In genomic region chr4:6781561-6781960, GRCh38 we compare ENCODE assay signal across 8 cellular contexts. TPM values are rescaled to one million over a fixed set of nuclear protein-coding genes. Genes with fewer than 3 reads are reported as not detected.
DNase-seq lines count a peak whose midpoint lies in the region; ATAC-seq lines count a peak whose summit lies in the region.

No MANE protein-coding gene starts in this region.

- peaks cover 10% of the 10 kb centered on the region for H3K36me3 Mint-ChIP-seq in activated CD4-positive, alpha-beta memory T cell treated with anti-CD3 and anti-CD28 coated beads, Interleukin-2, amount 10 ng/mL, durations not matched to agents 7 days and 5 days (ENCODE audit: low read depth)
- H3K36me3 Mint-ChIP-seq in stimulated activated memory B cell treated with anti-CD40 and anti-IgM and Interleukin-4, amounts not matched to agents 10 μg/mL and 1 μg/mL and 100 μg/mL, for 72 hours, result no peaks in the 10 kb centered on the region

- peaks cover 64% of the 10 kb centered on the region for H3K4me1 Mint-ChIP-seq in activated CD4-positive, alpha-beta memory T cell treated with anti-CD3 and anti-CD28 coated beads, Interleukin-2, amount 10 ng/mL, durations not matched to agents 7 days and 5 days
- peaks cover 34% of the 10 kb centered on the region for H3K4me1 Mint-ChIP-seq in stimulated activated memory B cell treated with anti-CD40 and anti-IgM and Interleukin-4, amounts not matched to agents 10 μg/mL and 1 μg/mL and 100 μg/mL, for 72 hours

- H3K4me3 Mint-ChIP-seq in activated CD4-positive, alpha-beta memory T cell treated with anti-CD3 and anti-CD28 coated beads, Interleukin-2, amount 10 ng/mL, durations not matched to agents 7 days and 5 days, result peak overlapping the region; percentile 67
- H3K4me3 Mint-ChIP-seq in stimulated activated memory B cell treated with anti-CD40 and anti-IgM and Interleukin-4, amounts not matched to agents 10 μg/mL and 1 μg/mL and 100 μg/mL, for 72 hours, result peak overlapping the region; percentile 72

- peaks cover 16% of the 10 kb centered on the region; the same call in 1 of the 2 replicates for H3K4me1 ChIP-seq in iPS-20b (ENCODE audit: insufficient read depth, low read length)

- no peak for ATAC-seq in stimulated activated memory B cell treated with anti-CD40 and anti-IgM and Interleukin-4, amounts not matched to agents 10 μg/mL and 1 μg/mL and 100 μg/mL, for 72 hours
- ATAC-seq in HG02970 (IDR thresholded peaks at IDR 0.05; ENCODE audit: low FRiP score, unreplicated experiment), result no peak

- H3K27me3 ChIP-seq in iPS-20b (ENCODE audit: insufficient read depth, low read length), result peaks cover 15% of the 10 kb centered on the region

- H3K27ac ChIP-seq in iPS-20b (ENCODE audit: low read length), result no peak overlapping the region

- H3K4me3 ChIP-seq in iPS-20b (ENCODE audit: low read length), result peak overlapping the region; percentile 65; the same call in 1 of the 2 replicates

- CTCF ChIA-PET in activated CD4-positive, alpha-beta memory T cell treated with anti-CD3 and anti-CD28 coated beads, Interleukin-2, amount 10 ng/mL, durations not matched to agents 7 days and 5 days (lab: Charles Lee), result interaction anchor here (0.9 to 3.0 kb wide), 5 partner anchors 13 to 261 kb away, joined by 3 to 9 read pairs (median 3); a partner anchor contains a TSS

- POLR2A ChIA-PET in activated CD4-positive, alpha-beta memory T cell treated with anti-CD3 and anti-CD28 coated beads, Interleukin-2, amount 10 ng/mL, durations not matched to agents 7 days and 5 days (lab: Charles Lee), result interaction anchor here (0.9 to 3.8 kb wide), 7 partner anchors 14 to 141 kb away, joined by 3 to 16 read pairs (median 4); partner anchors contain the start of gene BLOC1S4

- H3K9ac ChIP-seq in iPS-20b (ENCODE audit: low read depth, low read length), result peak overlapping the region; percentile 71; the same call in 1 of the 2 replicates

- H3K36me3 ChIP-seq in iPS-20b (ENCODE audit: insufficient read depth, low read depth, low read length), result no peaks in the 10 kb centered on the region

- peak overlapping the region; percentile 28 for H3K27ac Mint-ChIP-seq in activated CD4-positive, alpha-beta memory T cell treated with anti-CD3 and anti-CD28 coated beads, Interleukin-2, amount 10 ng/mL, durations not matched to agents 7 days and 5 days
- H3K27ac Mint-ChIP-seq in stimulated activated memory B cell treated with anti-CD40 and anti-IgM and Interleukin-4, amounts not matched to agents 10 μg/mL and 1 μg/mL and 100 μg/mL, for 72 hours, result peak overlapping the region; percentile 42

- no peaks in the 10 kb centered on the region for H3K9me3 Mint-ChIP-seq in activated CD4-positive, alpha-beta memory T cell treated with anti-CD3 and anti-CD28 coated beads, Interleukin-2, amount 10 ng/mL, durations not matched to agents 7 days and 5 days
- H3K9me3 Mint-ChIP-seq in stimulated activated memory B cell treated with anti-CD40 and anti-IgM and Interleukin-4, amounts not matched to agents 10 μg/mL and 1 μg/mL and 100 μg/mL, for 72 hours, result no peaks in the 10 kb centered on the region

- H3K27me3 Mint-ChIP-seq in activated CD4-positive, alpha-beta memory T cell treated with anti-CD3 and anti-CD28 coated beads, Interleukin-2, amount 10 ng/mL, durations not matched to agents 7 days and 5 days, result peaks cover 3% of the 10 kb centered on the region
- H3K27me3 Mint-ChIP-seq in stimulated activated memory B cell treated with anti-CD40 and anti-IgM and Interleukin-4, amounts not matched to agents 10 μg/mL and 1 μg/mL and 100 μg/mL, for 72 hours, result no peaks in the 10 kb centered on the region

- DNase-seq in NCI-H345 (lab: John Stamatoyannopoulos, UW), result peak; percentile 1
- no peak for DNase-seq in NCI-H345 treated with DMSO at 0.1 percent for 48 hours (lab: John Stamatoyannopoulos, UW; ENCODE audit: unreplicated experiment)
- no peak for DNase-seq in activated CD4-positive, alpha-beta memory T cell treated with anti-CD3 and anti-CD28 coated beads, Interleukin-2, amount 10 ng/mL, durations not matched to agents 7 days and 5 days
- DNase-seq in NCI-H748 (lab: John Stamatoyannopoulos, UW; ENCODE audit: unreplicated experiment), result no peak
- DNase-seq in H4 (ENCODE audit: low spot score), result no peak

- H3K9me3 ChIP-seq in iPS-20b (ENCODE audit: insufficient read depth, low read depth, low read length), result no peaks in the 10 kb centered on the region

RNA-seq across cellular contexts. Expression of gene KIAA0232, which starts 1.0 kb away (rescaled TPM):
- total RNA-seq in activated CD4-positive, alpha-beta memory T cell treated with anti-CD3 and anti-CD28 coated beads, Interleukin-2, amount 10 ng/mL, durations not matched to agents 7 days and 5 days, result 10 to 100 TPM; 23.2 to 24.1 TPM
- total RNA-seq in H4 (2014; rRNA removed; shearing (Covaris generic)), result 15.1 and 24.3 TPM in 2 replicates
